Comparison of ENCODE assay signal across 9 cellular contexts in the genomic region with DNA sequence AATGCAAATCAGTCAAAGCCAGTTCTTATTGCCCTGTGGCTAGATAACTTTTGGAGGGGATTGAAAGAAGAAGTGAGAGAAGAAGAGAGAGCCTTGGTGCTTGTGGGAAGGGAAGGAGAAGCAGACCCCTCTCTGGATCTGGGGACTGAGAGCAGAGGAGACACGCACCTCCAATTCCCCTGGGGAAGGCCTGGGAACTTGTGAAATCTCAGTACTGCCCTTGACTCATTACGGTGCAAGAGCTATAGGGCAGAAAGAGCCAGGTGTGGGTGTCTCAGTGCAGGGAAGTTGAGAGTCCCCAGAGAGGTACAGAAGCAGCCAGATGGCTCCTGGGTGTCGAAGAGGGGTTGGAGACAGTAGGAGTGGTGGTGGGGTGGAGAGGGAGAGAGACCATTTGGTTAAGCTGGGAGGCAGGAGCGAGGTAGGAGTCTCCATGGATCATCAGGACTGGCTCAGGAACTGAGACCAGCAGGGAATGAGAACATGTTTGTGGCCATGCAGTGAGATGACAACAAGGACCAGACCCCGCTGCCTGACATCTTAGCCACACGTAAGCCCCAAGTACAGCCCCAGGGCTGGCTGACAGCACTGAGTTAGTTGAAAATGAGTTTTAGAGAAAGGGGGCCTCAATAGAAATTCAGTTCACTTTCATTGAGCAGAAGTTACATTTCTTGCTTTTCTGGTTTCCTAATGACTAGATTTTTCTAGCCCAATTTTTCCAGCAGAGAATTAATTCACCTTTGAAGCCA.
DNase-seq lines count a peak whose midpoint lies in the region; ATAC-seq and TF ChIP-seq lines count a peak whose summit lies in the region.
"Had no signal": no experiment of that assay in that cellular context is flagged by ENCODE, and none has a peak within 500 bp of the region (broad histone marks: within the 10 kb centered on the region; RNA-seq: fewer than 3 reads in every experiment).

No MANE protein-coding gene starts in this region.

- H3K27me3 ChIP-seq in Panc1 (ENCODE audit: control insufficient read depth, insufficient read depth, low read length), result no peaks in the 10 kb centered on the region

- in situ Hi-C loops in Panc1 (cut with HindIII; ENCODE audit: low pct_unique_long_range_greater_than_20kb, low sequenced_read_pairs), result no loop called here

- intact Hi-C loops in Panc1 (cut with micrococcal nuclease; ENCODE audit: unreplicated experiment), result no loop called here

- no peaks in the 10 kb centered on the region for H3K4me1 ChIP-seq in Panc1 (ENCODE audit: control insufficient read depth, insufficient read depth, low read length)

- POLR2A ChIA-PET in Panc1 (lab: Charles Lee), result no interaction called here

- ATAC-seq in GM18520 (IDR thresholded peaks at IDR 0.05; ENCODE audit: unreplicated experiment), result peak; percentile 88
- peak; percentile 89 for ATAC-seq in GM21381 (IDR thresholded peaks at IDR 0.05; ENCODE audit: unreplicated experiment)
- peak; percentile 73 for ATAC-seq in HG03103 (IDR thresholded peaks at IDR 0.05; ENCODE audit: low read depth, unreplicated experiment)
- ATAC-seq in Panc1, result peak; percentile 40; the same call in 1 of the 2 replicates
- ATAC-seq: K562 had no signal

- no TSS peak for BruUV-seq in Panc1 (replicated peaks; lab: Mats Ljungman, UMichigan)

- no peak overlapping the region for H3K4me3 ChIP-seq in Panc1 (ENCODE audit: low read depth in 2 of 2, low read length in 2 of 2)
- H3K4me3 ChIP-seq: K562 had no signal

- no peak for TF ChIP-seq CTCF in Panc1 (IDR thresholded peaks at IDR 0.05)

- H3K36me3 ChIP-seq in Panc1 (ENCODE audit: control insufficient read depth, insufficient read depth, low read length), result no peaks in the 10 kb centered on the region

- DNase-seq in Panc1 (ENCODE audit: low read depth, low spot score), result no peak
- DNase-seq in activated naive CD4-positive, alpha-beta T cell (lab: John Stamatoyannopoulos, UW), result no peak
- DNase-seq in DMS79 treated with DMSO at 0.1 percent for 48 hours (lab: John Stamatoyannopoulos, UW), result no peak
- DNase-seq in amniotic stem cell (lab: John Stamatoyannopoulos, UW), result no peak
- DNase-seq in SIG-M5 (lab: John Stamatoyannopoulos, UW), result no peak

- H3K9me3 ChIP-seq in Panc1 (ENCODE audit: control insufficient read depth, insufficient read depth, low read depth, low read length), result no peaks in the 10 kb centered on the region

- CTCF ChIA-PET in Panc1 (lab: Charles Lee), result no interaction called here

- no peak overlapping the region for H3K27ac ChIP-seq in Panc1 (ENCODE audit: low read length)
